Comparison of ENCODE assay signal across 18 cellular contexts in genomic region chr2:15675456-15676195, GRCh38.
A peak's percentile ranks its signal among the peaks of the same experiment; 100 is the strongest.
DNase-seq lines count a peak whose midpoint lies in the region; ATAC-seq, FAIRE-seq and TF ChIP-seq lines count a peak whose summit lies in the region.
"Had no signal": no experiment of that assay in that cellular context is flagged by ENCODE, and none has a peak within 500 bp of the region (broad histone marks: within the 10 kb centered on the region; RNA-seq: fewer than 3 reads in every experiment).

No MANE protein-coding gene starts in this region.

- H3K27me3 ChIP-seq in HepG2 (ENCODE audit: control insufficient read depth in 1 of 2, insufficient read depth in 2 of 2, low read length in 2 of 2) (peaks cover 0 to 9% of the 10 kb centered on the region in 2 experiments; a peak in 2 of 5 replicates), right lobe of liver (no peaks in the 10 kb centered on the region), K562 (ENCODE audit: control insufficient read depth in 2 of 2, insufficient read depth in 2 of 2, low read length in 2 of 2) (peaks cover 13 to 54% of the 10 kb centered on the region in 2 experiments), kidney epithelial cell (ENCODE audit: control insufficient read depth, insufficient read depth, low read length) (no peaks in the 10 kb centered on the region)
- H3K27me3 ChIP-seq: ovary, stomach had no signal

- no peak overlapping the region for H3K4me2 ChIP-seq in HepG2 (ENCODE audit: low read depth, low read length)
- no peak overlapping the region for H3K4me2 ChIP-seq in K562 (ENCODE audit: insufficient read depth, low read length)

- DNase-seq in HepG2 (ENCODE audit: low spot score) (no peak), right lobe of liver (no peak), K562 (ENCODE audit: extremely low read depth in 1 of 4, low spot score in 3 of 4) (no peak), kidney epithelial cell (ENCODE audit: low read depth) (peak; percentile 77), DMS79 (lab: John Stamatoyannopoulos, UW) (no peak), amniotic stem cell (lab: John Stamatoyannopoulos, UW) (no peak)
- DNase-seq: activated CD4-positive, alpha-beta T cell treated with anti-CD3 and anti-CD28 coated beads for 36 hours; COR-L47; glutamatergic neuron; MM.1S; NCI-H2081; NCI-H774; ovary; stimulated activated CD4-positive, alpha-beta T cell treated with anti-CD3 and anti-CD28 coated beads, Interleukin-12 subunit alpha, Interleukin-12 subunit beta, amount 100 ng/mL, for 4 hours; stomach had no signal

- H3K4me3 ChIP-seq in HepG2 (replicated peaks in 1 of 3; ENCODE audit: insufficient read depth in 1 of 3, low read depth in 2 of 3, low read length in 3 of 3) (no peak overlapping the region), right lobe of liver (no peak overlapping the region), K562 (no peak overlapping the region), kidney epithelial cell (ENCODE audit: low read depth, low read length) (no peak overlapping the region)
- H3K4me3 ChIP-seq: ovary, stomach had no signal

- in situ Hi-C loops in HepG2 (cut with HindIII; ENCODE audit: extremely low pct_ligation_motif_present, low pct_unique_long_range_greater_than_20kb) (no loop called here), K562 (cut with MboI) (no loop called here)

- WGBS in HepG2 (ENCODE audit: low lambda C conversion rate) = 42% methylated on average over 10 of the region's 10 CpGs
- 66% methylated on average over 3 of the region's 10 CpGs for WGBS in right lobe of liver (ENCODE audit: insufficient coverage, low coverage, low lambda C conversion rate, missing lambda C conversion rate)
- 0% methylated on average over 10 of the region's 10 CpGs for WGBS in K562 (ENCODE audit: insufficient coverage, low coverage, missing lambda C conversion rate)

- H2AFZ ChIP-seq in HepG2 (ENCODE audit: low read length) = no peak overlapping the region
- H2AFZ ChIP-seq in K562 (ENCODE audit: low read depth, low read length) = no peak overlapping the region

- H3K9me3 ChIP-seq in HepG2 (ENCODE audit: low read length) = no peaks in the 10 kb centered on the region
- H3K9me3 ChIP-seq in right lobe of liver = no peaks in the 10 kb centered on the region
- 0 out of 2 replicates have a peak, but pooled peaks cover 3% of the 10 kb centered on the region for H3K9me3 ChIP-seq in K562 (replicated peaks; ENCODE audit: control insufficient read depth, insufficient read depth, low read depth, low read length)
- H3K9me3 ChIP-seq: ovary, stomach had no signal

- intact Hi-C loops in HepG2 (cut with micrococcal nuclease; ENCODE audit: unreplicated experiment) (no loop called here), right lobe of liver (cut with DNase I) (no loop called here), K562 (cut with micrococcal nuclease) (no loop called here)

- ATAC-seq in HepG2 (peak; percentile 5; the same call in 1 of the 3 replicates), right lobe of liver (no peak), K562 (peak; percentile 33; the same call in 1 of the 3 replicates), HG02798 (IDR thresholded peaks at IDR 0.05; ENCODE audit: poor library complexity, unreplicated experiment) (no peak), GM19351 (IDR thresholded peaks at IDR 0.05; ENCODE audit: unreplicated experiment) (no peak)
- ATAC-seq: activated CD4-positive, alpha-beta T cell treated with anti-CD3 and anti-CD28 coated beads for 36 hours had no signal

- H3K4me1 ChIP-seq in HepG2 (ENCODE audit: insufficient read depth, low read length) = peaks cover 26% of the 10 kb centered on the region
- peaks cover 0 to 7% (median 0%) of the 10 kb centered on the region in 4 donors for H3K4me1 ChIP-seq in right lobe of liver
- no peaks in the 10 kb centered on the region for H3K4me1 ChIP-seq in K562 (replicated peaks in 1 of 2; ENCODE audit: control insufficient read depth in 2 of 2, insufficient read depth in 2 of 2, low read length in 2 of 2)

- no TSS peak for BruUV-seq in HepG2 (replicated peaks; lab: Mats Ljungman, UMichigan)
- BruUV-seq in K562 (replicated peaks; lab: Mats Ljungman, UMichigan) = no TSS peak

- CTCF ChIA-PET in HepG2 (lab: Yijun Ruan, JAX; ENCODE audit: low intra/inter-chr PET ratio, low total read pairs) (no interaction called here), K562 (lab: Yijun Ruan, JAX; ENCODE audit: low intra/inter-chr PET ratio) (no interaction called here)

- TF ChIP-seq EP300 in HepG2 (IDR thresholded peaks at IDR 0.05; ENCODE audit: low read depth in 2 of 2, low read length in 2 of 2) (no peak), HepG2 (CRISPR knock-in tag; IDR thresholded peaks at IDR 0.05; ENCODE audit: borderline replicate concordance) (no peak), K562 (IDR thresholded peaks at IDR 0.05; ENCODE audit: low read length) (no peak)

- no peak for TF ChIP-seq POLR2A in HepG2 (IDR thresholded peaks at IDR 0.05; ENCODE audit: insufficient read depth in 1 of 2, low read depth in 2 of 2, low read length in 2 of 2)
- TF ChIP-seq POLR2A in right lobe of liver (IDR thresholded peaks at IDR 0.05) = no peak
- no peak for TF ChIP-seq POLR2A in K562 (conservative IDR thresholded peaks at IDR 0.05)

- H3K79me2 ChIP-seq in HepG2 (ENCODE audit: insufficient read depth, low read length) = no peaks in the 10 kb centered on the region
- H3K79me2 ChIP-seq in K562 (ENCODE audit: control insufficient read depth, insufficient read depth, low read length) = no peaks in the 10 kb centered on the region

- POLR2A ChIA-PET in HepG2 (lab: Yijun Ruan, JAX) (no interaction called here), K562 (lab: Yijun Ruan, JAX) (no interaction called here)

- H4K20me1 ChIP-seq in HepG2 (ENCODE audit: insufficient read depth, low read length) = no peaks in the 10 kb centered on the region
- 0 out of 2 replicates have a peak, but pooled peaks cover 2% of the 10 kb centered on the region for H4K20me1 ChIP-seq in K562 (replicated peaks; ENCODE audit: control insufficient read depth, insufficient read depth, low read length)

- H3K36me3 ChIP-seq in HepG2 (replicated peaks in 1 of 2; ENCODE audit: control insufficient read depth in 1 of 2, insufficient read depth in 2 of 2, low read length in 2 of 2) (no peaks in the 10 kb centered on the region), right lobe of liver (no peaks in the 10 kb centered on the region), K562 (ENCODE audit: control insufficient read depth, insufficient read depth, low read length) (no peaks in the 10 kb centered on the region), kidney epithelial cell (ENCODE audit: control insufficient read depth, insufficient read depth, low read length) (no peaks in the 10 kb centered on the region)
- H3K36me3 ChIP-seq: ovary, stomach had no signal

- FAIRE-seq in HepG2 (lab: Jason Lieb, UNC) (no peak), K562 (lab: Jason Lieb, UNC) (no peak)
- FAIRE-seq: A204.1 had no signal

- H3K9ac ChIP-seq in HepG2 (ENCODE audit: insufficient read depth, low read depth, low read length) = no peak overlapping the region
- no peak overlapping the region for H3K9ac ChIP-seq in K562 (ENCODE audit: insufficient read depth in 1 of 2, low read depth in 2 of 2, low read length in 2 of 2)

- TF ChIP-seq CTCF in HepG2 (CRISPR knock-in tag; IDR thresholded peaks at IDR 0.05) = no peak
- no peak for TF ChIP-seq CTCF in right lobe of liver (IDR thresholded peaks at IDR 0.05)
- no peak for TF ChIP-seq CTCF in K562 (IDR thresholded peaks at IDR 0.05 in 2 of 3, conservative IDR thresholded peaks at IDR 0.05 in 1 of 3; ENCODE audit: insufficient read depth in 2 of 3, low read depth in 1 of 3, low read length in 3 of 3)
- TF ChIP-seq CTCF in kidney epithelial cell (IDR thresholded peaks at IDR 0.05; ENCODE audit: insufficient read depth, low read length, poor library complexity, severe bottlenecking) = no peak

- TF ChIP-seq RAD21 in HepG2 (CRISPR knock-in tag; IDR thresholded peaks at IDR 0.05) (no peak), K562 (CRISPR knock-in tag; conservative IDR thresholded peaks at IDR 0.05 in 1 of 2, IDR thresholded peaks at IDR 0.05 in 1 of 2) (no peak)

- no peaks in the 10 kb centered on the region for H3K9me1 ChIP-seq in K562 (ENCODE audit: control insufficient read depth, insufficient read depth, low read length)

- H3K27ac ChIP-seq in HepG2 (ENCODE audit: extremely low read length, insufficient read depth, low read length) (no peak overlapping the region), right lobe of liver (no peak overlapping the region), K562 (ENCODE audit: extremely low read depth, low read depth, low read length) (no peak overlapping the region)
- H3K27ac ChIP-seq: ovary, stomach had no signal

TF ChIP-seq in HepG2, 621 proteins besides CTCF, POLR2A, EP300 and RAD21 (continues in another document):
- no peak for TF ChIP-seq EED (CRISPR knock-in tag; IDR thresholded peaks at IDR 0.05)

TF ChIP-seq in K562, 482 proteins besides CTCF, POLR2A, EP300 and RAD21 (continues in another document):
- TF ChIP-seq ZNF695 (CRISPR knock-in tag; IDR thresholded peaks at IDR 0.05) = no peak
- TF ChIP-seq ZNF696 (CRISPR knock-in tag; conservative IDR thresholded peaks at IDR 0.05) = no peak
- no peak for TF ChIP-seq CTCFL (IDR thresholded peaks at IDR 0.05; ENCODE audit: borderline replicate concordance, insufficient read depth, low read depth, low read length, poor library complexity, severe bottlenecking)
- TF ChIP-seq MXD1 (CRISPR knock-in tag; IDR thresholded peaks at IDR 0.05; ENCODE audit: borderline replicate concordance, poor library complexity, severe bottlenecking) = no peak
- no peak for TF ChIP-seq HEY1 (CRISPR knock-in tag; IDR thresholded peaks at IDR 0.05; ENCODE audit: borderline replicate concordance)
- no peak for TF ChIP-seq POLR3G (IDR thresholded peaks at IDR 0.05; ENCODE audit: extremely low read depth, insufficient read length, insufficient replicate concordance)
- TF ChIP-seq CTBP1 (IDR thresholded peaks at IDR 0.05; ENCODE audit: borderline replicate concordance) = no peak

Comparison
In these comparisons a context has a peak if more than half of its experiments do, and no peak if none do; other contexts are left out.
1. ATAC-seq: peak in HepG2 (single experiment) and K562 (single experiment); none in right lobe of liver (0 of 4), HG02798 (single experiment) and GM19351 (single experiment).